6 cellular contexts compared by ENCODE assay signal in the genomic region with DNA sequence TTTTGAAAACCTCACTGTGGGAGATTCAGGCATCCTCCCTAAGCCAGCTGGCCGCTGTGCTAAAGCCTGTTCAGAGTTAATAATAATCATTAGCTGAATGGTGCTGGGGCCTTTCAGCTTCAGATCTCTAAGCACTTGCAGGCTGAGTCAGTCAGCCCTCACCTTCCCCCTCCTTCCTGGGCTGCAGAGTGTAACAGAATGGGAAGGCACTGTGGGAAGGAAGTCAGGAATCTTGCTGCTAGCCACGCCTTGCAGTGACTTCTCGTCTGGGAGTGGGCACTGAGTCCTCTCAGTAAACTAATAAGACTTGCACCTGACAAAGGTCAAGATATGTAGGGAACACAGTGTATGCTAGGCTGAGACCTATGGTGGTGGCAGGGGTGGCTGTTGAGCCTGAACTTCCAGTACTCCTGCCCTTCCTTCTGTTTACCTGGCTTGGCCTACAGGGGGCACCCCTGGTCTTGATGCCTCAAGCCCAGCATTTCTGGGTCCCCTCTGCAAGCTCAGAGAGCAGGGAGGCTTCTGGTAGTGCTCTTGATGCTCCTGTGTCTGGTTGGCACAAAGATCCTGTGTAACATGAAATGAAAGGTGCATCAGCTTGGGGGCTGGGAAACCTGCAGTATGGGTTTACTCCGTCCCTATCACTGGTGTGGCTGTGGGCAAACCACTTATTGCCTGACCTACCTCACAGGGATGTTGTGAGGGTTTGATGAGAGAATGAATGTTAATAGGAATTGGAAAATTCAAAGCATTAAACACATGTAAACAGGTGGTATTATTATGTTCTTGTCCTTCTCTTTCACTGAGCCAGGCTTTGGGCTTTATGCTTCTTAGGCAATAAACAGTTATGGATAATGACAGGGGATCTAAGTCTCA. TPM values are rescaled to one million over a fixed set of nuclear protein-coding genes. Genes with fewer than 3 reads are reported as not detected.
A peak's percentile ranks its signal among the peaks of the same experiment; 100 is the strongest.
DNase-seq lines count a peak whose midpoint lies in the region; ATAC-seq and TF ChIP-seq lines count a peak whose summit lies in the region.

No MANE protein-coding gene starts in this region.

- H3K4me1 Mint-ChIP-seq in stimulated activated naive B cell treated with anti-CD40 and anti-IgM and Interleukin-4, amounts not matched to agents 10 μg/mL and 1 μg/mL and 100 μg/mL, for 72 hours: peaks cover 33 to 51% of the 10 kb centered on the region in 2 donors

- H3K4me2 ChIP-seq in fibroblast of lung (ENCODE audit: extremely low read depth, insufficient read depth, low read length): peak overlapping the region; percentile 17

- no peak overlapping the region for H3K27ac Mint-ChIP-seq in stimulated activated naive B cell treated with anti-CD40 and anti-IgM and Interleukin-4, amounts not matched to agents 10 μg/mL and 1 μg/mL and 100 μg/mL, for 72 hours

- H3K9me3 Mint-ChIP-seq in stimulated activated naive B cell treated with anti-CD40 and anti-IgM and Interleukin-4, amounts not matched to agents 10 μg/mL and 1 μg/mL and 100 μg/mL, for 72 hours: no peaks in the 10 kb centered on the region

- no peaks in the 10 kb centered on the region for H3K27me3 ChIP-seq in fibroblast of lung (ENCODE audit: control insufficient read depth, insufficient read depth, low read length)

- ATAC-seq in stimulated activated naive B cell treated with anti-CD40 and anti-IgM and Interleukin-4, amounts not matched to agents 10 μg/mL and 1 μg/mL and 100 μg/mL, for 72 hours (replicated peaks): peak; percentile 38 to 42
- ATAC-seq in GM18861 (IDR thresholded peaks at IDR 0.05; ENCODE audit: unreplicated experiment): no peak

- H3K36me3 ChIP-seq in fibroblast of lung (ENCODE audit: control insufficient read depth, insufficient read depth, low read length): peaks cover 5% of the 10 kb centered on the region

- peaks cover 19 to 37% of the 10 kb centered on the region in 2 donors for H3K36me3 Mint-ChIP-seq in stimulated activated naive B cell treated with anti-CD40 and anti-IgM and Interleukin-4, amounts not matched to agents 10 μg/mL and 1 μg/mL and 100 μg/mL, for 72 hours

- H3K27me3 Mint-ChIP-seq in stimulated activated naive B cell treated with anti-CD40 and anti-IgM and Interleukin-4, amounts not matched to agents 10 μg/mL and 1 μg/mL and 100 μg/mL, for 72 hours: no peaks in the 10 kb centered on the region

- H3K4me3 ChIP-seq in fibroblast of lung (replicated peaks in 1 of 4; ENCODE audit: control extremely low read depth in 1 of 4, insufficient read depth in 1 of 4, low read depth in 3 of 4, low read length in 4 of 4): no peak overlapping the region

- TF ChIP-seq CTCF in VCaP (conservative IDR thresholded peaks at IDR 0.05): peak; percentile 65
- TF ChIP-seq CTCF in fibroblast of lung (conservative IDR thresholded peaks at IDR 0.05 in 1 of 2, IDR thresholded peaks at IDR 0.05 in 1 of 2; ENCODE audit: low read depth in 1 of 2, low read length in 2 of 2): peak; percentile 53 to 56

- H3K79me2 ChIP-seq in fibroblast of lung (ENCODE audit: control insufficient read depth, insufficient read depth, low read length): no peaks in the 10 kb centered on the region

- H3K9ac ChIP-seq in fibroblast of lung (ENCODE audit: insufficient read depth, low read length): no peak overlapping the region

- H3K9me3 ChIP-seq in fibroblast of lung (ENCODE audit: control insufficient read depth, insufficient read depth, low read depth, low read length): no peaks in the 10 kb centered on the region

- H3K4me3 Mint-ChIP-seq in stimulated activated naive B cell treated with anti-CD40 and anti-IgM and Interleukin-4, amounts not matched to agents 10 μg/mL and 1 μg/mL and 100 μg/mL, for 72 hours: no peak overlapping the region

- no peaks in the 10 kb centered on the region for H4K20me1 ChIP-seq in fibroblast of lung (ENCODE audit: control insufficient read depth, extremely low read depth, insufficient read depth, low read length)

- DNase-seq in activated CD4-positive, CD25-positive, alpha-beta regulatory T cell (lab: John Stamatoyannopoulos, UW): peak in 3 of 4 experiments; percentile 11 to 27 (median 18)
- DNase-seq in activated CD4-positive, CD25-positive, alpha-beta regulatory T cell treated with anti-CD3 and anti-CD28 coated beads, Interleukin-2, amount 50 U/mL, for 72 hours: no peak
- peak; percentile 38 to 79 for DNase-seq in fibroblast of lung (ENCODE audit: low read depth in 2 of 2)
- no peak for DNase-seq in stimulated activated naive B cell treated with anti-CD40 and anti-IgM and Interleukin-4, amounts not matched to agents 10 μg/mL and 1 μg/mL and 100 μg/mL, for 72 hours

- no peak overlapping the region for H2AFZ ChIP-seq in fibroblast of lung (ENCODE audit: low read length)

- H3K27ac ChIP-seq in VCaP: peak overlapping the region; percentile 50
- no peak overlapping the region for H3K27ac ChIP-seq in fibroblast of lung (ENCODE audit: insufficient read depth, low read length)

- peaks cover 5% of the 10 kb centered on the region for H3K4me1 ChIP-seq in fibroblast of lung (ENCODE audit: control insufficient read depth, extremely low read depth, insufficient read depth, low read length)

RNA-seq across cellular contexts. Expression of a gene that starts 6.0 kb away (rescaled TPM):
- total RNA-seq in fibroblast of lung: 5.1 and 6.6 TPM in 2 replicates
- 4.7 and 5.1 TPM in 2 replicates for polyA plus RNA-seq in fibroblast of lung
- polyA plus RNA-seq in fibroblast of lung (2012): 4.3 and 5.6 TPM in 2 replicates
- 9.3 and 15.4 TPM in 2 replicates for polyA minus RNA-seq in fibroblast of lung (ENCODE audit: low replicate concordance)

RNA-seq across cellular contexts. Expression of a gene that starts 9.6 kb away (rescaled TPM):
- 1.8 and 2.5 TPM in 2 replicates for total RNA-seq in fibroblast of lung
- polyA plus RNA-seq in fibroblast of lung: 0.40 and 0.57 TPM in 2 replicates
- polyA plus RNA-seq in fibroblast of lung (2012): 0.86 and 1.3 TPM in 2 replicates
- polyA minus RNA-seq in fibroblast of lung (ENCODE audit: low replicate concordance): 1.1 and 2.0 TPM in 2 replicates

RNA-seq across cellular contexts. Expression of a gene that starts 16.2 kb away (rescaled TPM):
- 1.5 and 2.0 TPM in 2 replicates for total RNA-seq in fibroblast of lung
- 0.86 and 1.6 TPM in 2 replicates for polyA plus RNA-seq in fibroblast of lung
- polyA plus RNA-seq in fibroblast of lung (2012): 1.3 and 2.7 TPM in 2 replicates
- 1.9 and 2.7 TPM in 2 replicates for polyA minus RNA-seq in fibroblast of lung (ENCODE audit: low replicate concordance)

RNA-seq across cellular contexts. Expression of a gene that starts 33.6 kb away (rescaled TPM):
- 0.26 and 1.7 TPM in 2 replicates for total RNA-seq in fibroblast of lung
- polyA plus RNA-seq in fibroblast of lung: 1.8 and 1.9 TPM in 2 replicates
- polyA plus RNA-seq in fibroblast of lung (2012): 1.3 and 1.6 TPM in 2 replicates
- 1.8 and 2.6 TPM in 2 replicates for polyA minus RNA-seq in fibroblast of lung (ENCODE audit: low replicate concordance)

RNA-seq across cellular contexts. Expression of a gene that starts 39.8 kb away (rescaled TPM):
- total RNA-seq in fibroblast of lung: 0.26 TPM in 1 of 2 replicates, not detected in the other
- polyA plus RNA-seq in fibroblast of lung: 0.01 TPM in 1 of 2 replicates, not detected in the other
- polyA plus RNA-seq in fibroblast of lung (2012): 0.15 TPM in 1 of 2 replicates, not detected in the other
- not detected in 2 replicates for polyA minus RNA-seq in fibroblast of lung (ENCODE audit: low replicate concordance)

Comparison
In these comparisons a context has a peak if more than half of its experiments do, and no peak if none do; other contexts are left out.
1. DNase-seq: peak in activated CD4-positive, CD25-positive, alpha-beta regulatory T cell (3 of 4) and fibroblast of lung (2 of 2); none in activated CD4-positive, CD25-positive, alpha-beta regulatory T cell treated with anti-CD3 and anti-CD28 coated beads, Interleukin-2, amount 50 U/mL, for 72 hours (single experiment) and stimulated activated naive B cell treated with anti-CD40 and anti-IgM and Interleukin-4, amounts not matched to agents 10 μg/mL and 1 μg/mL and 100 μg/mL, for 72 hours (single experiment).